1 cellular context compared by ENCODE assay signal in genomic region chr20:3890999-3891929, GRCh38.
A peak's percentile ranks its signal among the peaks of the same experiment; 100 is the strongest.
TF ChIP-seq lines count a peak whose summit lies in the region.

No MANE protein-coding gene starts in this region.

TF ChIP-seq in HepG2, 621 proteins besides CTCF, POLR2A, EP300 and RAD21 (continued from another document):
- no peak for TF ChIP-seq ZNF280B (CRISPR knock-in tag; IDR thresholded peaks at IDR 0.05; ENCODE audit: borderline replicate concordance)
- no peak for TF ChIP-seq KLF13 (CRISPR knock-in tag; IDR thresholded peaks at IDR 0.05)
- no peak for TF ChIP-seq EZH2 (conservative IDR thresholded peaks at IDR 0.05; ENCODE audit: low read depth, low read length)
- TF ChIP-seq ERF (CRISPR knock-in tag; IDR thresholded peaks at IDR 0.05) = no peak
- no peak for TF ChIP-seq ZNF580 (CRISPR knock-in tag; IDR thresholded peaks at IDR 0.05; ENCODE audit: borderline replicate concordance, low read depth)
- no peak for TF ChIP-seq ZNF549 (CRISPR knock-in tag; IDR thresholded peaks at IDR 0.05)
- TF ChIP-seq CEBPB (IDR thresholded peaks at IDR 0.05; ENCODE audit: borderline replicate concordance, low read depth, low read length) = peak; percentile 53; the same call in 1 of the 2 replicates
- peak; percentile 54 for TF ChIP-seq HDAC2 (CRISPR knock-in tag; IDR thresholded peaks at IDR 0.05)
- peak; percentile 66; the same call in 1 of the 2 replicates for TF ChIP-seq NCOA1 (CRISPR knock-in tag; IDR thresholded peaks at IDR 0.05)
- no peak for TF ChIP-seq ZNF382 (CRISPR knock-in tag; IDR thresholded peaks at IDR 0.05; ENCODE audit: borderline replicate concordance)
- TF ChIP-seq KDM3A (CRISPR knock-in tag; IDR thresholded peaks at IDR 0.05; ENCODE audit: low read depth) = no peak
- TF ChIP-seq CEBPG (CRISPR knock-in tag; IDR thresholded peaks at IDR 0.05) = peak; percentile 65
- no peak for TF ChIP-seq ZNF337 (CRISPR knock-in tag; IDR thresholded peaks at IDR 0.05; ENCODE audit: borderline replicate concordance, low read depth)
- TF ChIP-seq PBX2 (CRISPR knock-in tag; IDR thresholded peaks at IDR 0.05) = no peak
- 0 out of 2 replicates have a peak, but pooled peaks have one; percentile 23 for TF ChIP-seq ZNF263 (CRISPR knock-in tag; IDR thresholded peaks at IDR 0.05)
- peak; percentile 43; the same call in 1 of the 2 replicates for TF ChIP-seq ZFP37 (CRISPR knock-in tag; IDR thresholded peaks at IDR 0.05; ENCODE audit: borderline replicate concordance)
- TF ChIP-seq GATA4 (IDR thresholded peaks at IDR 0.05; ENCODE audit: borderline replicate concordance, low read depth) = no peak
